ENCODE assay signal across 19 cellular contexts in genomic region chr19:18259848-18260247, GRCh38. TPM values are rescaled to one million over a fixed set of nuclear protein-coding genes. Genes with fewer than 3 reads are reported as not detected.
A peak's percentile ranks its signal among the peaks of the same experiment; 100 is the strongest.
DNase-seq lines count a peak whose midpoint lies in the region; ATAC-seq and TF ChIP-seq lines count a peak whose summit lies in the region.
"Had no signal": no experiment of that assay in that cellular context is flagged by ENCODE, and none has a peak within 500 bp of the region (broad histone marks: within the 10 kb centered on the region; RNA-seq: fewer than 3 reads in every experiment).

No MANE protein-coding gene starts in this region.

- no peak overlapping the region for H2AFZ ChIP-seq in PC-3 (ENCODE audit: low read length)

- TF ChIP-seq POLR2A in breast epithelium (IDR thresholded peaks at IDR 0.05), result no peak

- no peaks in the 10 kb centered on the region for H3K9me2 ChIP-seq in PC-3 (replicated peaks; ENCODE audit: low read length)

- H3K4me1 ChIP-seq in breast epithelium, result no peaks in the 10 kb centered on the region
- no peaks in the 10 kb centered on the region for H3K4me1 ChIP-seq in foreskin keratinocyte
- H3K4me1 ChIP-seq in PC-3 (ENCODE audit: insufficient read depth, low read length), result no peaks in the 10 kb centered on the region; the same call in 1 of the 2 replicates

- H3K4me3 ChIP-seq in breast epithelium (no peak overlapping the region), PC-3 (ENCODE audit: low read length) (no peak overlapping the region)
- H3K4me3 ChIP-seq: BLaER1 had no signal

- H3K4me1 Mint-ChIP-seq in MCF 10A (ENCODE audit: insufficient read depth, unreplicated experiment), result no peaks in the 10 kb centered on the region

- H3K9me3 ChIP-seq in breast epithelium (no peaks in the 10 kb centered on the region), PC-3 (ENCODE audit: low read length) (no peaks in the 10 kb centered on the region)
- H3K9me3 ChIP-seq: BLaER1 had no signal

- no peak overlapping the region for H3K4me2 ChIP-seq in PC-3 (ENCODE audit: low read length)
- H3K4me2 ChIP-seq: BLaER1 had no signal

- POLR2A ChIA-PET in MCF 10A (lab: Yijun Ruan, JAX) (no interaction called here), PC-3 (lab: Charles Lee; ENCODE audit: unreplicated experiment) (no interaction called here)

- intact Hi-C loops in MCF 10A (cut with micrococcal nuclease) (no loop called here), breast epithelium (cut with DNase I; ENCODE audit: low total_unique reads) (loop anchor here (5.0 to 10.0 kb wide), 2 partner anchors 155 to 1628 kb away; partner anchors contain the start of gene SSBP4), PC-3 (cut with micrococcal nuclease) (no loop called here)

- DNase-seq in MCF 10A (ENCODE audit: unreplicated experiment) (peak; percentile 43), breast epithelium (ENCODE audit: low spot score in 2 of 2) (no peak), amniotic epithelial cell (ENCODE audit: low read depth) (peak; percentile 59), foreskin keratinocyte (no peak), stromal cell of bone marrow (ENCODE audit: low read depth) (peak; percentile 38), PC-3 (no peak)
- no peak for DNase-seq in activated CD4-positive, alpha-beta T cell treated with anti-CD3 and anti-CD28 coated beads for 1 hour
- DNase-seq in central memory CD4-positive, alpha-beta T cell, result no peak
- DNase-seq: DND-41, GDM1, NCI-H1092, NCI-H146, NCI-H2081 treated with DMSO at 0.1 percent for 48 hours, NCI-H524 treated with DMSO at 0.1 percent for 48 hours, SHP77 had no signal

- H3K9ac ChIP-seq in PC-3 (ENCODE audit: low read length), result no peak overlapping the region
- H3K9ac ChIP-seq: BLaER1 had no signal

- H4K20me1 ChIP-seq in PC-3 (ENCODE audit: low read length), result no peaks in the 10 kb centered on the region

- no peaks in the 10 kb centered on the region for H3K27me3 Mint-ChIP-seq in MCF 10A (ENCODE audit: insufficient read depth, unreplicated experiment)

- peaks cover 10% of the 10 kb centered on the region for H3K36me3 ChIP-seq in breast epithelium
- H3K36me3 ChIP-seq in PC-3 (ENCODE audit: low read depth, low read length), result no peaks in the 10 kb centered on the region

- BruUV-seq in MCF 10A (replicated peaks; lab: Mats Ljungman, UMichigan), result no TSS peak
- BruUV-seq in PC-3 (replicated peaks; lab: Mats Ljungman, UMichigan), result no TSS peak

- H3K9me3 Mint-ChIP-seq in MCF 10A (ENCODE audit: unreplicated experiment), result no peaks in the 10 kb centered on the region
- H3K9me3 Mint-ChIP-seq: IgD-negative memory B cell had no signal

- no peak overlapping the region for H3K27ac Mint-ChIP-seq in MCF 10A (ENCODE audit: low read depth, unreplicated experiment)

- H3K79me2 ChIP-seq in PC-3 (ENCODE audit: low read length), result no peaks in the 10 kb centered on the region

- peak; percentile 7 for ATAC-seq in foreskin keratinocyte
- no peak for ATAC-seq in PC-3
- ATAC-seq: SK-N-SH treated with all-trans-retinoic acid at 6 μM for 48 hours had no signal

- H3K4me3 Mint-ChIP-seq in MCF 10A (ENCODE audit: unreplicated experiment), result no peak overlapping the region

- H3K36me3 Mint-ChIP-seq in MCF 10A (ENCODE audit: insufficient read depth, unreplicated experiment), result no peaks in the 10 kb centered on the region

- no peak for TF ChIP-seq CTCF in MCF 10A (IDR thresholded peaks at IDR 0.05; ENCODE audit: unreplicated experiment)
- no peak for TF ChIP-seq CTCF in breast epithelium (IDR thresholded peaks at IDR 0.05)
- no peak for TF ChIP-seq CTCF in foreskin keratinocyte (conservative IDR thresholded peaks at IDR 0.05)
- no peak for TF ChIP-seq CTCF in PC-3 (conservative IDR thresholded peaks at IDR 0.05; ENCODE audit: low read depth, low read length)

- H3K27me3 ChIP-seq in breast epithelium, result no peaks in the 10 kb centered on the region
- H3K27me3 ChIP-seq in foreskin keratinocyte, result no peaks in the 10 kb centered on the region
- no peaks in the 10 kb centered on the region for H3K27me3 ChIP-seq in PC-3 (ENCODE audit: low read length)
- H3K27me3 ChIP-seq: BLaER1 had no signal

- CTCF ChIA-PET in MCF 10A (lab: Yijun Ruan, JAX) (interaction anchor here (4.1 kb wide), 1 partner anchor 7 kb away, joined by 24 read pairs; no protein-coding TSS in a partner anchor), PC-3 (lab: Charles Lee) (no interaction called here)

- no peak overlapping the region for H3K27ac ChIP-seq in breast epithelium
- no peak overlapping the region for H3K27ac ChIP-seq in foreskin keratinocyte
- H3K27ac ChIP-seq in PC-3 (ENCODE audit: low read length), result no peak overlapping the region
- H3K27ac ChIP-seq: 22Rv1, BLaER1 had no signal

- no peaks in the 10 kb centered on the region for H3F3A ChIP-seq in PC-3 (ENCODE audit: low read length, unreplicated experiment)

RNA-seq across cellular contexts. Expression of gene IQCN, which starts 14.4 kb away (rescaled TPM):
- total RNA-seq in MCF 10A (2022) (0.26 and 0.42 TPM in 2 replicates), breast epithelium (10 to 100 TPM in 1 of 3 donors, 1 to 10 TPM in 2; 7.0 to 16.6 (median 9.5) TPM), foreskin keratinocyte (0.03 and 0.04 TPM in 2 replicates), PC-3 (2014; rRNA removed) (0.33 and 0.69 TPM in 2 replicates)
- not detected in 2 replicates for polyA plus RNA-seq in foreskin keratinocyte

RNA-seq across cellular contexts. Expression of gene JUND, which starts 21.6 kb away (rescaled TPM):
- total RNA-seq in MCF 10A (2022) (120 and 123 TPM in 2 replicates), breast epithelium (100 to 1,000 TPM; 325 to 833 (median 602) TPM), foreskin keratinocyte (35.0 and 36.9 TPM in 2 replicates), PC-3 (2014; rRNA removed) (151 and 157 TPM in 2 replicates)
- polyA plus RNA-seq in foreskin keratinocyte, result 47.1 and 47.7 TPM in 2 replicates

RNA-seq across cellular contexts. Expression of gene PDE4C, which starts 33.6 kb away (rescaled TPM):
- 0.42 and 0.54 TPM in 2 replicates for total RNA-seq in MCF 10A (2022)
- total RNA-seq in breast epithelium, result 1 to 10 TPM in 1 of 3 donors, under 1 TPM in 1, not detected in 1; 0.33 to 1.3 TPM
- total RNA-seq in foreskin keratinocyte, result not detected in 2 replicates
- polyA plus RNA-seq in foreskin keratinocyte, result not detected in 2 replicates
- total RNA-seq in PC-3 (2014; rRNA removed), result 1.8 TPM in 1 of 2 replicates, not detected in the other
- polyA plus RNA-seq: IgD-negative memory B cell had no signal

RNA-seq across cellular contexts. Expression of gene RAB3A, which starts 56.0 kb away (rescaled TPM):
- total RNA-seq in MCF 10A (2022), result 0.68 and 0.81 TPM in 2 replicates
- total RNA-seq in breast epithelium, result 1 to 10 TPM in 2 of 3 donors, under 1 TPM in 1; 0.66 to 1.2 (median 1.1) TPM
- 0.68 and 0.85 TPM in 2 replicates for total RNA-seq in foreskin keratinocyte
- polyA plus RNA-seq in foreskin keratinocyte, result 0.84 and 1.5 TPM in 2 replicates
- total RNA-seq in PC-3 (2014; rRNA removed), result 5.7 and 6.7 TPM in 2 replicates

Comparison
In these comparisons a context has a peak if more than half of its experiments do, and no peak if none do; other contexts are left out.
1. DNase-seq: peak in MCF 10A (single experiment), amniotic epithelial cell (single experiment) and stromal cell of bone marrow (single experiment); none in breast epithelium (0 of 2), foreskin keratinocyte (0 of 2), activated CD4-positive, alpha-beta T cell treated with anti-CD3 and anti-CD28 coated beads for 1 hour (single experiment), central memory CD4-positive, alpha-beta T cell (single experiment) and PC-3 (single experiment).